8 cellular contexts compared by ENCODE assay signal in the genomic region with DNA sequence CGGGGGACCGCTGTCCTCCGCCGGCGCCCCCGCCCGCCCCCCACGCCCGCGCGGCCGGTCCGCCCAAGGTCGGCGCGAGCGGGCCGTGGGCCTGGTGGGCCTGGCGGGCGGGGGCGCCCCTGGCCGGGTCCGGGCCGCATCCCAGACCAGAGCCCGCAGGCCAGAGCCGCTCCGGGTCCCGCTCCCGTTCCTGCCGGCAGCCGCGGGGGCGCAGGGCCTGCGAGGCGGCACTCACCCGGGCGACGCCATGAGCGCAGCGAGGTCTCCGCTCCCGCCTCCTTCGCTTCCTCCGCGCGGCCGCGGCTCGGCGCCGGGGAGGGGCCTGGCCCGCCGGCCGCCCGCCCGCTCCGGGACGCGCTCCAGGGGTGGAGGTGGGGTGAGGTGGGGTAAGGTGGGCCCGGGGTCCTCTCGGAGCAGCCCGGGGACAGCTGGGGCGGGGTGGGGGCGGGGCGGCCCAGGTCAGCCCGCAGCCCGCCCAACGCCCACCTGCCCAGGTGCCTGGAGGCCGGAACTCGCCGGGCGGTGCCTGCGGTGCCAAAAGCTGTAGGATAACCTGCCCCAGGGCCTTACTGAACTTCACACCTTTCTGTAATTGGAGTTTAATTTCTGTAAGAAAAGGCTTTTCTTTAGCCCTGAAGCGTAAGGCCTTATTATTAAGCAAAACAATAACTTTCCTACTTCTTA. TPM values are rescaled to one million over a fixed set of nuclear protein-coding genes. Genes with fewer than 3 reads are reported as not detected.
DNase-seq lines count a peak whose midpoint lies in the region; ATAC-seq and TF ChIP-seq lines count a peak whose summit lies in the region.

A gene with protein sequence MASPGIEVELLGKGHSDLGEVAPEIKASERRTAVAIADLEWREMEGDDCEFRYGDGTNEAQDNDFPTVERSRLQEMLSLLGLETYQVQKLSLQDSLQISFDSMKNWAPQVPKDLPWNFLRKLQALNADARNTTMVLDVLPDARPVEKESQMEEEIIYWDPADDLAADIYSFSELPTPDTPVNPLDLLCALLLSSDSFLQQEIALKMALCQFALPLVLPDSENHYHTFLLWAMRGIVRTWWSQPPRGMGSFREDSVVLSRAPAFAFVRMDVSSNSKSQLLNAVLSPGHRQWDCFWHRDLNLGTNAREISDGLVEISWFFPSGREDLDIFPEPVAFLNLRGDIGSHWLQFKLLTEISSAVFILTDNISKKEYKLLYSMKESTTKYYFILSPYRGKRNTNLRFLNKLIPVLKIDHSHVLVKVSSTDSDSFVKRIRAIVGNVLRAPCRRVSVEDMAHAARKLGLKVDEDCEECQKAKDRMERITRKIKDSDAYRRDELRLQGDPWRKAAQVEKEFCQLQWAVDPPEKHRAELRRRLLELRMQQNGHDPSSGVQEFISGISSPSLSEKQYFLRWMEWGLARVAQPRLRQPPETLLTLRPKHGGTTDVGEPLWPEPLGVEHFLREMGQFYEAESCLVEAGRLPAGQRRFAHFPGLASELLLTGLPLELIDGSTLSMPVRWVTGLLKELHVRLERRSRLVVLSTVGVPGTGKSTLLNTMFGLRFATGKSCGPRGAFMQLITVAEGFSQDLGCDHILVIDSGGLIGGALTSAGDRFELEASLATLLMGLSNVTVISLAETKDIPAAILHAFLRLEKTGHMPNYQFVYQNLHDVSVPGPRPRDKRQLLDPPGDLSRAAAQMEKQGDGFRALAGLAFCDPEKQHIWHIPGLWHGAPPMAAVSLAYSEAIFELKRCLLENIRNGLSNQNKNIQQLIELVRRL (minus strand): TSS at position 270 of the 684 bp plus-strand sequence. CDS start 21 bp downstream, at position 249.

- TF ChIP-seq CTCF in mucosa of descending colon (IDR thresholded peaks at IDR 0.05): no peak

- peaks cover 20% of the 10 kb centered on the region for H3K4me1 ChIP-seq in mucosa of descending colon (ENCODE audit: low read depth)

- H3K4me3 ChIP-seq in mucosa of descending colon: peak within 1 kb of the TSS; percentile 50

- no peaks in the 10 kb centered on the region for H3K9me3 ChIP-seq in mucosa of descending colon

- no peaks in the 10 kb centered on the region for H3K36me3 ChIP-seq in mucosa of descending colon (ENCODE audit: low read depth)

- peak; percentile 80 for ATAC-seq in HG02852 (IDR thresholded peaks at IDR 0.05; ENCODE audit: unreplicated experiment)
- peak; percentile 79 for ATAC-seq in mucosa of descending colon

- peak; percentile 9 for DNase-seq in NK-92 treated with Interleukin-12 subunit alpha and Interleukin-12 subunit beta, amount 100 ng/mL, for 24 hours (lab: John Stamatoyannopoulos, UW)
- no peak for DNase-seq in NK-92 (lab: John Stamatoyannopoulos, UW; ENCODE audit: unreplicated experiment)
- DNase-seq in NCI-H460 (ENCODE audit: extremely low read depth, low read depth): peak; percentile 34
- DNase-seq in activated CD8-positive, alpha-beta memory T cell treated with anti-CD3 and anti-CD28 coated beads, Interleukin-2, amount 50 U/mL, for 48 hours: peak; percentile 81
- peak; percentile 68 for DNase-seq in epidermal melanocyte (ENCODE audit: insufficient read length, low spot score)
- peak; percentile 61 to 79 (median 75) for DNase-seq in mucosa of descending colon
- DNase-seq in stimulated activated CD8-positive, alpha-beta memory T cell treated with anti-CD3 and anti-CD28 coated beads, Interleukin-4, amount 100 ng/mL, for 24 hours (ENCODE audit: low read depth): peak; percentile 34

- intact Hi-C loops in mucosa of descending colon (cut with DNase I, micrococcal nuclease): no loop called here

RNA-seq across cellular contexts. Expression of the gene that starts here (rescaled TPM):
- 24.0 and 25.3 TPM in 2 replicates for total RNA-seq in NCI-H460 (2014; rRNA removed; shearing (Covaris generic))
- polyA plus RNA-seq in NCI-H460 (2014; cell fraction: nucleus; rRNA removed): 32.0 and 36.6 TPM in 2 replicates
- 10 to 100 TPM; 51.0 to 64.8 (median 60.4) TPM for total RNA-seq in mucosa of descending colon
